In the genomic region with DNA sequence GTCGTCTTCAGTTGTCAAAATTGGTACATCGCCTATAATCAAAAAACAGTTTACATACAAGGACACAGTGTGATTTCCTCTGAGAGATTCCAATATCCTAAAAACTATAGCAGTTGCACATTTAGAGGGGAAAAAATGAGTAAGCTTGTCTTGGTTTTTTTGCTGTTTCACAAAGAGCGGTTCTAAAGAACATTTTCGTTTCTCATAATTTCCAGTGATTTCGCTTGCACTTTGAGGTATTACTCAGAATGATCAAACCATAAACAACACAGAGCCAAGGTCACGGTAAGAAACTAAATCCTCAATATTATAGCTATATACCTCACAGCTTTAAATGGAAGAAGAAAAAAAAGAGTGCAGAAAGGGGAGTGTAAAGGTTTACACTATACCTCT, we compare ENCODE assay signal across 7 cellular contexts. TPM values are rescaled to one million over a fixed set of nuclear protein-coding genes. Genes with fewer than 3 reads are reported as not detected.
DNase-seq lines count a peak whose midpoint lies in the region; ATAC-seq and TF ChIP-seq lines count a peak whose summit lies in the region.

No MANE protein-coding gene starts in this region.

- WGBS in spleen, 5 donors, result 63 to 70% (median 64%) methylated on average over 6 of the region's 6 CpGs

- DNase-seq in SJSA1 (ENCODE audit: low read depth in 1 of 2, low spot score in 2 of 2), result no peak
- peak; percentile 6 for DNase-seq in fibroblast of villous mesenchyme (ENCODE audit: low read depth)
- no peak for DNase-seq in spleen
- DNase-seq in NCI-H446 (lab: John Stamatoyannopoulos, UW), result no peak
- no peak for DNase-seq in NCI-H226

- no peak for TF ChIP-seq CTCF in fibroblast of villous mesenchyme (IDR thresholded peaks at IDR 0.05; ENCODE audit: insufficient read depth, low read depth, low read length)
- TF ChIP-seq CTCF in spleen (IDR thresholded peaks at IDR 0.05 in 8 of 11, conservative IDR thresholded peaks at IDR 0.05 in 3 of 11), result no peak

- peak overlapping the region; percentile 68 for H3K4me3 ChIP-seq in SJSA1
- H3K4me3 ChIP-seq in fibroblast of villous mesenchyme (ENCODE audit: low read depth, low read length), result peak overlapping the region; percentile 97
- H3K4me3 ChIP-seq in spleen, result peak overlapping the region; percentile 68 to 91 (median 81)

- ATAC-seq in GM18867 (IDR thresholded peaks at IDR 0.05; ENCODE audit: unreplicated experiment), result peak; percentile 59
- peak; percentile 35 for ATAC-seq in HG02588 (IDR thresholded peaks at IDR 0.05; ENCODE audit: unreplicated experiment)

- peak overlapping the region; percentile 57; the same call in 1 of the 2 replicates for H3K27ac ChIP-seq in SJSA1
- H3K27ac ChIP-seq in spleen, result peak overlapping the region in 7 of 8 donors; percentile 73 to 87 (median 83)

- no peak for TF ChIP-seq POLR2A in spleen (IDR thresholded peaks at IDR 0.05)

- peaks cover 7% of the 10 kb centered on the region for H3K4me1 ChIP-seq in SJSA1 (replicated peaks)
- H3K4me1 ChIP-seq in spleen, result peaks cover 12 to 28% (median 23%) of the 10 kb centered on the region in 6 donors

- H3K27me3 ChIP-seq in SJSA1 (replicated peaks), result no peaks in the 10 kb centered on the region
- no peaks in the 10 kb centered on the region for H3K27me3 ChIP-seq in spleen (replicated peaks in 1 of 7)

- H3K36me3 ChIP-seq in SJSA1 (peaks cover 25% of the 10 kb centered on the region), spleen (peaks cover 2 to 41% (median 32%) of the 10 kb centered on the region in 6 donors)

- intact Hi-C loops in spleen (cut with DNase I; ENCODE audit: low total_unique reads), result no loop called here

- H3K9me3 ChIP-seq in SJSA1 (replicated peaks), result no peaks in the 10 kb centered on the region
- H3K9me3 ChIP-seq in spleen, result no peaks in the 10 kb centered on the region

RNA-seq across cellular contexts. Expression of a gene that starts 0.9 kb away (rescaled TPM):
- total RNA-seq in SJSA1 (2014; rRNA removed; shearing (Covaris generic)), result 16.3 and 25.3 TPM in 2 replicates
- total RNA-seq in fibroblast of villous mesenchyme, result 12.5 and 13.2 TPM in 2 replicates
- 10 to 100 TPM; 13.4 to 19.8 (median 17.4) TPM for total RNA-seq in spleen
- 10 to 100 TPM in 1 of 3 donors, 1 to 10 TPM in 2; 6.0 to 11.2 (median 9.4) TPM for polyA plus RNA-seq in spleen

RNA-seq across cellular contexts. Expression of a gene that starts 44.9 kb away (rescaled TPM):
- total RNA-seq in SJSA1 (2014; rRNA removed; shearing (Covaris generic)), result 0.42 and 2.0 TPM in 2 replicates
- total RNA-seq in fibroblast of villous mesenchyme (under 0.01 and 0.32 TPM in 2 replicates), spleen (under 1 TPM; 0.34 to 0.97 (median 0.57) TPM)
- polyA plus RNA-seq in spleen, result 1 to 10 TPM in 1 of 3 donors, under 1 TPM in 2; 0.46 to 1.1 (median 0.79) TPM
